Comparison of ENCODE assay signal across 17 cellular contexts in genomic region chr6:107565165-107565723, GRCh38.
"Had no signal": no experiment of that assay in that cellular context is flagged by ENCODE, and none has a peak within 500 bp of the region (broad histone marks: within the 10 kb centered on the region; RNA-seq: fewer than 3 reads in every experiment).

No MANE protein-coding gene starts in this region.

- H3K36me3 Mint-ChIP-seq: T-cell had no signal

- H3K27ac ChIP-seq: cardiac muscle cell, suprapubic skin, upper lobe of left lung had no signal

- H3K4me1 Mint-ChIP-seq: activated T-helper 17 cell treated with anti-CD3 and anti-CD28 coated beads, Interleukin-2, amount 50 U/mL, for 72 hours; T-cell had no signal

- H3K27me3 ChIP-seq: cardiac muscle cell, dorsolateral prefrontal cortex, suprapubic skin, upper lobe of left lung had no signal

- H3K4me1 ChIP-seq: suprapubic skin, upper lobe of left lung had no signal

- H3K4me3 Mint-ChIP-seq: activated T-helper 17 cell treated with anti-CD3 and anti-CD28 coated beads, Interleukin-2, amount 50 U/mL, for 72 hours; T-cell had no signal

- H3K36me3 ChIP-seq: suprapubic skin, upper lobe of left lung had no signal

- H3K27ac Mint-ChIP-seq: activated T-helper 17 cell treated with anti-CD3 and anti-CD28 coated beads, Interleukin-2, amount 50 U/mL, for 72 hours; T-cell had no signal

- DNase-seq: activated CD4-positive, alpha-beta T cell treated with anti-CD3 and anti-CD28 coated beads, Interleukin-2, amount 50 U/mL, for 1 hour; activated naive CD4-positive, alpha-beta T cell treated with Interleukin-2 at 50 U/mL for 16 hours; dorsolateral prefrontal cortex; left colon; midbrain; small intestine; stimulated activated CD4-positive, alpha-beta T cell treated with anti-CD3 and anti-CD28 coated beads, Interleukin-4, amount 100 ng/mL, for 24 hours; stimulated activated CD8-positive, alpha-beta memory T cell treated with anti-CD3 and anti-CD28 coated beads, Interleukin-4, amount 100 ng/mL, for 48 hours; stimulated activated naive CD8-positive, alpha-beta T cell treated with anti-CD3 and anti-CD28 coated beads, Interleukin-15, Interleukin-2, amounts not matched to agents 100 U/mL and 50 U/mL, for 24 hours; T-cell; T-helper 9 cell; upper lobe of left lung had no signal

- H3K9me3 Mint-ChIP-seq: activated T-helper 17 cell treated with anti-CD3 and anti-CD28 coated beads, Interleukin-2, amount 50 U/mL, for 72 hours; T-cell had no signal

- ATAC-seq: activated CD4-positive, CD25-positive, alpha-beta regulatory T cell treated with anti-CD3 and anti-CD28 coated beads, Interleukin-2, amount 50 U/mL, for 24 hours; activated T-helper 17 cell treated with anti-CD3 and anti-CD28 coated beads, Interleukin-2, amount 50 U/mL, for 72 hours; left colon; stimulated activated naive CD8-positive, alpha-beta T cell treated with anti-CD3 and anti-CD28 coated beads, Interleukin-15, Interleukin-2, amounts not matched to agents 100 U/mL and 50 U/mL, for 24 hours; T-cell had no signal

- H3K4me3 ChIP-seq: cardiac muscle cell, dorsolateral prefrontal cortex, lung, suprapubic skin, upper lobe of left lung had no signal

- H3K9me3 ChIP-seq: suprapubic skin, upper lobe of left lung had no signal
